9 cellular contexts compared by ENCODE assay signal in the genomic region with DNA sequence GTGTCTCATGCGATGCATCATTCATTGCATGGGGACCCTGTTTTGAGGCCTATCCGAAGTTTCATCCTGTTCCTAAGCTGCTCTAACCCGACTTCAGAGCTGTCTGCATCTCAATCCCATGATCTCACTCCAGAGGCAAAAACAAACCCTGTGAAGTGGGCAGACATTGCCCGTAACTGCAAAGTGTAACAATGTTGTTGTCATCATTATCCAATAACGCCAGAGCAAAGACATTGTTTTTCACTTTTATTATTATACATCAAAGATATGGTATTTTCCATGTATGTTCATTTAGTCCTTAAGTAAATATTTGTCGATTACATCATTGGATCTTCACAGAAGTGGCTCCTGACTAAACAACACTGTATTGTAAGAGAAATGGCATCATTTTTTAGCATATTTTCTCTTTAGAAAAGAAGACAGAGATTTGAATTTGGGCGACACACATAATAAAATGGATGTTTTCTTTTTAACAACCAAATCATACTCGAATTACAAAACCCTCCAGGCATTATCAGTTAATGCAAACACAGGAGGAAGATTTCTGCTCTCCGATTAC.
A peak's percentile ranks its signal among the peaks of the same experiment; 100 is the strongest.
DNase-seq lines count a peak whose midpoint lies in the region; ATAC-seq, FAIRE-seq and TF ChIP-seq lines count a peak whose summit lies in the region.
"Had no signal": no experiment of that assay in that cellular context is flagged by ENCODE, and none has a peak within 500 bp of the region (broad histone marks: within the 10 kb centered on the region; RNA-seq: fewer than 3 reads in every experiment).

No MANE protein-coding gene starts in this region.

- peak overlapping the region; percentile 71 for H2AFZ ChIP-seq in PC-3 (ENCODE audit: low read length)
- peak overlapping the region; percentile 73 for H2AFZ ChIP-seq in endothelial cell of umbilical vein (ENCODE audit: low read depth, low read length)

- no peaks in the 10 kb centered on the region for H3K27me3 ChIP-seq in PC-3 (ENCODE audit: low read length)
- H3K27me3 ChIP-seq in endothelial cell of umbilical vein (ENCODE audit: control insufficient read depth in 2 of 2, insufficient read depth in 2 of 2, low read length in 2 of 2) = no peaks in the 10 kb centered on the region

- H3K4me1 ChIP-seq in PC-3 (ENCODE audit: insufficient read depth, low read length) (peaks cover 51% of the 10 kb centered on the region), endothelial cell of umbilical vein (ENCODE audit: control insufficient read depth, extremely low read depth, insufficient read depth, low read length) (peaks cover 25% of the 10 kb centered on the region)

- peak; percentile 23 for DNase-seq in GM03348 (ENCODE audit: low spot score)
- DNase-seq in PC-3 = peak; percentile 40
- peak; percentile 31 for DNase-seq in endothelial cell of umbilical vein (ENCODE audit: low read depth, low spot score)
- DNase-seq in sciatic nerve (ENCODE audit: low spot score) = no peak
- DNase-seq in C1 segment of cervical spinal cord (lab: John Stamatoyannopoulos, UW) = no peak
- no peak for DNase-seq in MV-4-11 (lab: John Stamatoyannopoulos, UW)
- no peak for DNase-seq in AG08395 (ENCODE audit: low spot score)
- DNase-seq in RPMI8226 = no peak
- DNase-seq: glutamatergic neuron had no signal

- no peaks in the 10 kb centered on the region for H3K36me3 ChIP-seq in PC-3 (ENCODE audit: low read depth, low read length)
- no peaks in the 10 kb centered on the region for H3K36me3 ChIP-seq in endothelial cell of umbilical vein (ENCODE audit: control insufficient read depth in 2 of 2, extremely low read depth in 1 of 2, insufficient read depth in 2 of 2, low read length in 2 of 2)

- H3K27ac ChIP-seq in PC-3 (ENCODE audit: low read length) (peak overlapping the region; percentile 89), endothelial cell of umbilical vein (ENCODE audit: insufficient read depth, low read depth, low read length) (peak overlapping the region; percentile 87)

- BruUV-seq in PC-3 (replicated peaks; lab: Mats Ljungman, UMichigan) (no TSS peak), endothelial cell of umbilical vein (replicated peaks; lab: Mats Ljungman, UMichigan) (TSS peak; percentile 48)

- peak overlapping the region; percentile 72 for H3K9ac ChIP-seq in PC-3 (ENCODE audit: low read length)
- H3K9ac ChIP-seq in endothelial cell of umbilical vein (replicated peaks; ENCODE audit: extremely low read depth, insufficient read depth, low read length) = peak overlapping the region; percentile 40

- H4K20me1 ChIP-seq in PC-3 (ENCODE audit: low read length) (no peaks in the 10 kb centered on the region), endothelial cell of umbilical vein (replicated peaks; ENCODE audit: control insufficient read depth, extremely low read depth, insufficient read depth, low read length) (no peaks in the 10 kb centered on the region)

- H3K9me2 ChIP-seq in PC-3 (replicated peaks; ENCODE audit: low read length) = no peaks in the 10 kb centered on the region

- H3K9me3 ChIP-seq in PC-3 (ENCODE audit: low read length) (no peaks in the 10 kb centered on the region), endothelial cell of umbilical vein (replicated peaks; ENCODE audit: control insufficient read depth, insufficient read depth, low read length) (no peaks in the 10 kb centered on the region)

- CTCF ChIA-PET in PC-3 (lab: Charles Lee) = no interaction called here
- CTCF ChIA-PET in endothelial cell of umbilical vein (lab: Charles Lee) = interaction anchor here (0.7 to 1.4 kb wide), 3 partner anchors 12 to 85 kb away, joined by 3 to 5 read pairs (median 3); no protein-coding TSS in a partner anchor

- H3F3A ChIP-seq in PC-3 (ENCODE audit: low read length, unreplicated experiment) = no peaks in the 10 kb centered on the region

- POLR2A ChIA-PET in PC-3 (lab: Charles Lee; ENCODE audit: unreplicated experiment) = interaction anchor here (0.7 kb wide), 1 partner anchor 65 kb away, joined by 3 read pairs; no protein-coding TSS in a partner anchor
- POLR2A ChIA-PET in endothelial cell of umbilical vein (lab: Charles Lee) = no interaction called here

- no peak for TF ChIP-seq POLR2A in endothelial cell of umbilical vein (IDR thresholded peaks at IDR 0.05; ENCODE audit: low read depth, low read length)

- dilution Hi-C loops in endothelial cell of umbilical vein (cut with MboI; ENCODE audit: extremely low pct_ligation_motif_present, low sequenced_read_pairs) = no loop called here

- ATAC-seq in PC-3 (peak; percentile 36), sciatic nerve (peak; percentile 12)

- FAIRE-seq in endothelial cell of umbilical vein (lab: Jason Lieb, UNC) = no peak

- peak overlapping the region; percentile 75 for H3K4me2 ChIP-seq in PC-3 (ENCODE audit: low read length)
- no peak overlapping the region for H3K4me2 ChIP-seq in endothelial cell of umbilical vein (ENCODE audit: insufficient read depth, low read length)

- H3K4me3 ChIP-seq in PC-3 (ENCODE audit: low read length) = peak overlapping the region; percentile 39; the same call in 1 of the 2 replicates
- H3K4me3 ChIP-seq in endothelial cell of umbilical vein (replicated peaks in 1 of 3; ENCODE audit: insufficient read depth in 1 of 3, low read depth in 1 of 3, low read length in 3 of 3) = no peak overlapping the region

- TF ChIP-seq CTCF in PC-3 (conservative IDR thresholded peaks at IDR 0.05; ENCODE audit: low read depth, low read length) (no peak), endothelial cell of umbilical vein (IDR thresholded peaks at IDR 0.05; ENCODE audit: extremely low read depth in 1 of 2, insufficient read depth in 1 of 2, low read depth in 1 of 2, low read length in 2 of 2) (no peak)

- H3K79me2 ChIP-seq in PC-3 (ENCODE audit: low read length) (no peaks in the 10 kb centered on the region), endothelial cell of umbilical vein (ENCODE audit: control insufficient read depth, insufficient read depth, low read length) (no peaks in the 10 kb centered on the region)

- intact Hi-C loops in PC-3 (cut with micrococcal nuclease) = loop anchor here (2.0 to 10.0 kb wide), 2 partner anchors 70 to 516 kb away; no protein-coding TSS in a partner anchor
- intact Hi-C loops in endothelial cell of umbilical vein (cut with micrococcal nuclease) = loop anchor here (2.0 to 5.0 kb wide), 2 partner anchors 70 to 296 kb away; no protein-coding TSS in a partner anchor
- intact Hi-C loops in sciatic nerve (cut with DNase I) = no loop called here

- no peaks in the 10 kb centered on the region for H3K9me1 ChIP-seq in endothelial cell of umbilical vein (replicated peaks; ENCODE audit: control insufficient read depth, extremely low read depth, insufficient read depth, low read length)

TF ChIP-seq in endothelial cell of umbilical vein, 7 proteins besides CTCF, POLR2A, EP300 and RAD21:
- TF ChIP-seq FOS (IDR thresholded peaks at IDR 0.05; ENCODE audit: borderline replicate concordance, insufficient read depth, low read length) = no peak
- TF ChIP-seq GATA2 (IDR thresholded peaks at IDR 0.05; ENCODE audit: insufficient read depth, insufficient read length, low read depth, low read length) = no peak
- TF ChIP-seq EZH2 (IDR thresholded peaks at IDR 0.05; ENCODE audit: borderline replicate concordance, low read depth, low read length, severe bottlenecking) = no peak
- TF ChIP-seq, protein P1, sequence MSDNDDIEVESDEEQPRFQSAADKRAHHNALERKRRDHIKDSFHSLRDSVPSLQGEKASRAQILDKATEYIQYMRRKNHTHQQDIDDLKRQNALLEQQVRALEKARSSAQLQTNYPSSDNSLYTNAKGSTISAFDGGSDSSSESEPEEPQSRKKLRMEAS (IDR thresholded peaks at IDR 0.05; ENCODE audit: insufficient read depth, insufficient read length) = no peak
- no peak for TF ChIP-seq MYC (IDR thresholded peaks at IDR 0.05; ENCODE audit: low read depth, low read length)
- TF ChIP-seq POLR2AphosphoS5 (IDR thresholded peaks at IDR 0.05; ENCODE audit: insufficient read depth, low read depth, low read length) = no peak
- TF ChIP-seq JUN (IDR thresholded peaks at IDR 0.05; ENCODE audit: borderline replicate concordance, insufficient read depth, insufficient read length, low read depth) = no peak

Comparison
In these comparisons a context has a peak if more than half of its experiments do, and no peak if none do; other contexts are left out.
1. DNase-seq: peak in GM03348 (single experiment), PC-3 (single experiment) and endothelial cell of umbilical vein (single experiment); none in sciatic nerve (single experiment), C1 segment of cervical spinal cord (0 of 14), MV-4-11 (single experiment), AG08395 (single experiment) and RPMI8226 (single experiment).